Comparison of ENCODE assay signal across 33 cellular contexts in genomic region chr11:56751480-56751879, GRCh38. TPM values are rescaled to one million over a fixed set of nuclear protein-coding genes. Genes with fewer than 3 reads are reported as not detected.
"Had no signal": no experiment of that assay in that cellular context is flagged by ENCODE, and none has a peak within 500 bp of the region (broad histone marks: within the 10 kb centered on the region; RNA-seq: fewer than 3 reads in every experiment).

No MANE protein-coding gene starts in this region.

- FAIRE-seq: colon, endothelial cell of umbilical vein, islet of Langerhans, keratinocyte had no signal

- H3K27ac Mint-ChIP-seq: mesothelial cell of epicardium had no signal

- H3K27ac ChIP-seq: coronary artery, dorsolateral prefrontal cortex, epithelial cell of prostate, esophagus squamous epithelium, gastrocnemius medialis, heart right ventricle, left lung had no signal

- H3K4me1 ChIP-seq: esophagus squamous epithelium, gastrocnemius medialis, heart right ventricle, left lung had no signal

- H3K4me1 Mint-ChIP-seq: mesothelial cell of epicardium, naive B cell had no signal

- DNase-seq: dermis blood vessel endothelial cell; dorsolateral prefrontal cortex; effector CD4-positive, alpha-beta T cell; effector memory CD4-positive, alpha-beta T cell; erythroblast; esophagus squamous epithelium; foreskin fibroblast; foreskin melanocyte; gastrocnemius medialis; glutamatergic neuron; head of caudate nucleus; heart right ventricle; hippocampal formation; left cardiac atrium; left lung; left ventricle myocardium superior; mesenchymal stem cell; mucosa of descending colon; naive B cell had no signal

- H3K4me3 ChIP-seq: coronary artery, dorsolateral prefrontal cortex, esophagus squamous epithelium, gastrocnemius medialis, heart right ventricle, left lung, lung, mucosa of descending colon had no signal

- H3K36me3 Mint-ChIP-seq: mesothelial cell of epicardium, naive B cell had no signal

- H3K4me3 Mint-ChIP-seq: mesothelial cell of epicardium, naive B cell had no signal

- H3K27me3 ChIP-seq: dorsolateral prefrontal cortex, esophagus squamous epithelium, gastrocnemius medialis, heart right ventricle, left lung had no signal

- H3K36me3 ChIP-seq: esophagus squamous epithelium, gastrocnemius medialis, heart right ventricle, left lung had no signal

- H3K9me3 ChIP-seq: esophagus squamous epithelium, gastrocnemius medialis, left lung, mucosa of descending colon had no signal

- ATAC-seq: esophagus mucosa, gastrocnemius medialis, heart right ventricle, left cardiac atrium, left lung, left ventricle myocardium superior, mucosa of descending colon had no signal

- H3K27me3 Mint-ChIP-seq: naive B cell had no signal

RNA-seq across cellular contexts. Expression of gene OR9G4, which starts 3.0 kb away (rescaled TPM):
- total RNA-seq: dermis blood vessel endothelial cell, dorsolateral prefrontal cortex, endothelial cell of umbilical vein, esophagus mucosa, esophagus squamous epithelium, gastrocnemius medialis, glomerular endothelial cell, heart right ventricle, kidney epithelial cell, left cardiac atrium, left lung, left ventricle myocardium superior, lower leg skin, lung, mesenteric fat pad, mesothelial cell of epicardium, mucosa of descending colon, myocyte had no signal
- polyA plus RNA-seq: endothelial cell of umbilical vein, heart right ventricle, keratinocyte, lung had no signal

RNA-seq across cellular contexts. Expression of gene OR9G1, which starts 52.6 kb away (rescaled TPM):
- total RNA-seq: dermis blood vessel endothelial cell, dorsolateral prefrontal cortex, endothelial cell of umbilical vein, esophagus mucosa, esophagus squamous epithelium, gastrocnemius medialis, glomerular endothelial cell, heart right ventricle, kidney epithelial cell, left cardiac atrium, left lung, left ventricle myocardium superior, lower leg skin, lung, mesenteric fat pad, mesothelial cell of epicardium, mucosa of descending colon, myocyte had no signal
- polyA plus RNA-seq: endothelial cell of umbilical vein, heart right ventricle, keratinocyte, lung had no signal
